13 cellular contexts compared by ENCODE assay signal in the genomic region with DNA sequence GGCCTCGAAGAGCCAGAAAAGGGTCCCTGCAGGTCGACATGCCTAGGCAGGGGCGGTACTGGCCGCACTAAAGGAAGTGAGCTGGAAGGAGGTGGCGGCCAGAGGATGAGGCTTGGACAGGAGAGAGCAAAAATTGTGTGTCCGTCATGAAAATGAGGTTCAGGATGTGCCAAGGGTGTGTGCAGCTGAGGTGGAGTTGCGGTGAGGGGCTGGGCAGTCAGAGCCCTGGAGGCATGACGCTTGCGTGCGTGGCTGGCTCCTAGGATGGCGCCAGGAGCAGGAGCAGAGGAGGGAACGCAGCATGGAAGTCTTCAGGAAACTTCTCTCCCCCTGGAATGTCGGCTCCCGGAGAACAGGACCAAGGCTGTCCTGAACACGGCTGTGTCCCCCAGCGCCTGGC.
"Had no signal": no experiment of that assay in that cellular context is flagged by ENCODE, and none has a peak within 500 bp of the region (broad histone marks: within the 10 kb centered on the region; RNA-seq: fewer than 3 reads in every experiment).

No MANE protein-coding gene starts in this region.

- H3K9ac ChIP-seq: parathyroid adenoma had no signal

- H3K27ac ChIP-seq: dorsolateral prefrontal cortex, parathyroid adenoma, stomach, thoracic aorta had no signal

- H3K27ac Mint-ChIP-seq: activated naive CD8-positive, alpha-beta T cell; natural killer cell had no signal

- DNase-seq: activated CD4-positive, alpha-beta T cell treated with anti-CD3 and anti-CD28 coated beads, Interleukin-2, amount 50 U/mL, for 48 hours; activated CD4-positive, CD25-positive, alpha-beta regulatory T cell treated with anti-CD3 and anti-CD28 coated beads, Interleukin-2, amount 50 U/mL, for 72 hours; activated gamma-delta T cell; activated T-cell treated with anti-CD3 and anti-CD28 coated beads, Interleukin-2, amount 50 U/mL, for 48 hours; dorsolateral prefrontal cortex; immature natural killer cell; natural killer cell; stimulated activated CD4-positive, alpha-beta T cell treated with anti-CD3 and anti-CD28 coated beads, Interleukin-4, amount 100 ng/mL, for 1 hour; stomach had no signal

- H3K36me3 Mint-ChIP-seq: activated naive CD8-positive, alpha-beta T cell; immature natural killer cell; natural killer cell had no signal

- H3K4me3 Mint-ChIP-seq: activated naive CD8-positive, alpha-beta T cell; immature natural killer cell; natural killer cell had no signal

- H2AFZ ChIP-seq: parathyroid adenoma had no signal

- ATAC-seq: esophagus mucosa, natural killer cell had no signal

- H3K4me3 ChIP-seq: dorsolateral prefrontal cortex, stomach, thoracic aorta had no signal

- H3K79me2 ChIP-seq: parathyroid adenoma had no signal

- H3K36me3 ChIP-seq: thoracic aorta had no signal

- H3K9me3 Mint-ChIP-seq: immature natural killer cell, natural killer cell had no signal

- H3K27me3 Mint-ChIP-seq: activated naive CD8-positive, alpha-beta T cell had no signal

- H3K9me3 ChIP-seq: stomach, thoracic aorta had no signal

- H3K27me3 ChIP-seq: dorsolateral prefrontal cortex, stomach had no signal
